ENCODE assay signal across 8 cellular contexts in the genomic region with DNA sequence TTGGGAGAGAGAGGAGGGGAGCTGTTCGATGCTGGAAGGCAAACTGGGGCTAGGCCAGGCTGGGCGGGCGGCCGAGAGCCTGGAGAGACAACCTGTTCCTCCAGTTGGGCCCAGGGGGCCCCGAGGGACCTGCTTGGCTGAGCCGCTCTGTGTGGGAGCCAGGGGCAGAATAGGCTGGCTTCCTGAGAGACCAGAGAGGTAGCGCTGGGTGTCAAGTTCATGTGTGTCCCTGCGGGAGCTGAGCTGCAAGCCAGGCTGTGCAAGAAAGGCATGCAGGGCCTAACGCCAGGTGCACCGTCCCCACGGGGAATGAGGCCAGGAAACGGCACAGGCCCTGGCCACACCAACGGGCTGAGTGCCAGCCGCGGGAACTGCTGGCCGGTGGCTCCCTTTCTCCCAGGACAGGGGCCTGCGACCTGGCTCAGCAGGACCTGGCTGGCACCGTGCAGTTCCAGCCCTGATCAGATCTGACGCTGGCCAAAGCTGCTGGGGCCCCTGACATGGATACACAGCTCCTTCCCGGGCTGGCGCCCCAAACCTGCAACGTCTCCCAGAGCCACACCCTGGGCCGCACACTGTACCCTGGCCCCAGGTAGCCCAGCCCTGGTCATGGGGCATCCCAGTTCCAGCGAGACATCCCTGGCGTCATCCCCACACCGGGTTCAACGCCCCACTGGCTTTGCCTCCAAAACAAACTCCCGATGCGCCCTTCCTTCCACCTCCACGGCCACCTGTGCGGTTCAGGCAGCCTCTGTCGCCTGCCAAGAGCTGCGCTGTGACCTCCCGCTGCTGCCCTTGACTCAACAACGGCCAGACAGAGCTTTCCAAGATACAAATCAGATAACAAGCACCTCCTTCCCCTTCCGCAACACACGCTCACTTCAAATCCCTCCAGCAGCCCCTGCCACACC.
DNase-seq lines count a peak whose midpoint lies in the region; ATAC-seq and TF ChIP-seq lines count a peak whose summit lies in the region.

No MANE protein-coding gene starts in this region.

- BruUV-seq in HCT116 (replicated peaks; lab: Mats Ljungman, UMichigan), result TSS peak; percentile 40

- POLR2A ChIA-PET in HCT116 (lab: Charles Lee), result no interaction called here
- POLR2A ChIA-PET in activated CD4-positive, alpha-beta T cell treated with anti-CD3 and anti-CD28 coated beads for 36 hours (lab: Charles Lee), result no interaction called here

- intact Hi-C loops in HCT116 (cut with micrococcal nuclease), result no loop called here
- intact Hi-C loops in right cardiac atrium (cut with DNase I), result loop anchor here in 2 of 4 donors (10.0 kb wide), 2 partner anchors 155 to 415 kb away; no protein-coding TSS in a partner anchor
- intact Hi-C loops in activated CD4-positive, alpha-beta T cell treated with anti-CD3 and anti-CD28 coated beads for 36 hours (cut with DNase I, micrococcal nuclease), result no loop called here

- DNase-seq in HCT116 (ENCODE audit: low read depth, low spot score) (no peak), SJCRH30 (peak; percentile 56 to 58), right cardiac atrium (peak; percentile 94 to 99 (median 98)), H7 (no peak)
- no peak for DNase-seq in stimulated activated effector memory CD8-positive, alpha-beta T cell treated with anti-CD3 and anti-CD28 coated beads, Interleukin-12 subunit alpha, Interleukin-12 subunit beta, amount 100 ng/mL, for 72 hours (ENCODE audit: low spot score in 2 of 2)
- DNase-seq in activated CD4-positive, alpha-beta T cell treated with anti-CD3 and anti-CD28 coated beads for 36 hours, result no peak

- H3K9me3 ChIP-seq in HCT116 (ENCODE audit: control insufficient read depth in 1 of 2, insufficient read depth in 1 of 2, low read depth in 1 of 2, low read length in 2 of 2), result no peaks in the 10 kb centered on the region
- no peaks in the 10 kb centered on the region for H3K9me3 ChIP-seq in SJCRH30 (replicated peaks)
- H3K9me3 ChIP-seq in right cardiac atrium (ENCODE audit: control insufficient read depth, low read length), result no peaks in the 10 kb centered on the region

- ATAC-seq in HCT116 (no peak; the same call in 1 of the 2 replicates), right cardiac atrium (peak; percentile 83 to 93), HG03469 (IDR thresholded peaks at IDR 0.05; ENCODE audit: unreplicated experiment) (no peak), GM19023 (IDR thresholded peaks at IDR 0.05; ENCODE audit: unreplicated experiment) (no peak)
- ATAC-seq in stimulated activated effector memory CD8-positive, alpha-beta T cell treated with anti-CD3 and anti-CD28 coated beads, Interleukin-12 subunit alpha, Interleukin-12 subunit beta, amount 100 ng/mL, for 72 hours, result no peak
- ATAC-seq in activated CD4-positive, alpha-beta T cell treated with anti-CD3 and anti-CD28 coated beads for 36 hours, result no peak

- H3K4me2 ChIP-seq in HCT116 (ENCODE audit: low read length), result no peak overlapping the region

- no peak overlapping the region for H2AFZ ChIP-seq in HCT116 (ENCODE audit: low read depth, low read length, poor library complexity, severe bottlenecking)

- no peak overlapping the region for H3K4me3 Mint-ChIP-seq in stimulated activated effector memory CD8-positive, alpha-beta T cell treated with anti-CD3 and anti-CD28 coated beads, Interleukin-12 subunit alpha, Interleukin-12 subunit beta, amount 100 ng/mL, for 72 hours
- H3K4me3 Mint-ChIP-seq in activated CD4-positive, alpha-beta T cell treated with anti-CD3 and anti-CD28 coated beads for 36 hours, result no peak overlapping the region

- no peak for TF ChIP-seq CTCF in HCT116 (IDR thresholded peaks at IDR 0.05 in 2 of 3, conservative IDR thresholded peaks at IDR 0.05 in 1 of 3; ENCODE audit: borderline replicate concordance in 1 of 3, insufficient read depth in 1 of 3, low read depth in 2 of 3, low read length in 2 of 3)

- peak overlapping the region; percentile 52 for H3K27ac Mint-ChIP-seq in stimulated activated effector memory CD8-positive, alpha-beta T cell treated with anti-CD3 and anti-CD28 coated beads, Interleukin-12 subunit alpha, Interleukin-12 subunit beta, amount 100 ng/mL, for 72 hours
- no peak overlapping the region for H3K27ac Mint-ChIP-seq in activated CD4-positive, alpha-beta T cell treated with anti-CD3 and anti-CD28 coated beads for 36 hours

- H3K36me3 Mint-ChIP-seq in stimulated activated effector memory CD8-positive, alpha-beta T cell treated with anti-CD3 and anti-CD28 coated beads, Interleukin-12 subunit alpha, Interleukin-12 subunit beta, amount 100 ng/mL, for 72 hours, result peaks cover 52% of the 10 kb centered on the region
- H3K36me3 Mint-ChIP-seq in activated CD4-positive, alpha-beta T cell treated with anti-CD3 and anti-CD28 coated beads for 36 hours (ENCODE audit: low read depth), result peaks cover 17% of the 10 kb centered on the region

- H3K9ac ChIP-seq in HCT116 (ENCODE audit: low read length), result no peak overlapping the region

- CTCF ChIA-PET in HCT116 (lab: Charles Lee), result no interaction called here
- CTCF ChIA-PET in activated CD4-positive, alpha-beta T cell treated with anti-CD3 and anti-CD28 coated beads for 36 hours (lab: Charles Lee), result no interaction called here

- H4K20me1 ChIP-seq in HCT116 (ENCODE audit: insufficient read depth), result no peaks in the 10 kb centered on the region

- H3K79me2 ChIP-seq in HCT116 (ENCODE audit: insufficient read depth, low read length), result no peaks in the 10 kb centered on the region; the same call in 1 of the 2 replicates

- no peak for TF ChIP-seq RAD21 in HCT116 (IDR thresholded peaks at IDR 0.05; ENCODE audit: low read depth)

- H3K9me2 ChIP-seq in HCT116 (ENCODE audit: insufficient read depth), result no peaks in the 10 kb centered on the region

- no peaks in the 10 kb centered on the region for H3K27me3 Mint-ChIP-seq in activated CD4-positive, alpha-beta T cell treated with anti-CD3 and anti-CD28 coated beads for 36 hours

- peaks cover 12% of the 10 kb centered on the region for H3K4me1 Mint-ChIP-seq in stimulated activated effector memory CD8-positive, alpha-beta T cell treated with anti-CD3 and anti-CD28 coated beads, Interleukin-12 subunit alpha, Interleukin-12 subunit beta, amount 100 ng/mL, for 72 hours
- no peaks in the 10 kb centered on the region for H3K4me1 Mint-ChIP-seq in activated CD4-positive, alpha-beta T cell treated with anti-CD3 and anti-CD28 coated beads for 36 hours

- H3K27ac ChIP-seq in HCT116 (ENCODE audit: low read depth, low read length), result no peak overlapping the region; the same call in 1 of the 2 replicates
- no peak overlapping the region for H3K27ac ChIP-seq in SJCRH30
- H3K27ac ChIP-seq in right cardiac atrium (ENCODE audit: low read length), result peak overlapping the region; percentile 1

- H3K27me3 ChIP-seq in HCT116 (ENCODE audit: insufficient read depth, low read length), result no peaks in the 10 kb centered on the region
- no peaks in the 10 kb centered on the region for H3K27me3 ChIP-seq in SJCRH30
- H3K27me3 ChIP-seq in right cardiac atrium (ENCODE audit: control insufficient read depth, insufficient read depth), result no peaks in the 10 kb centered on the region
- H3K27me3 ChIP-seq in H7 (ENCODE audit: control insufficient read depth, insufficient read depth, low read length), result no peaks in the 10 kb centered on the region

- 34% methylated on average over 37 of the region's 37 CpGs for WGBS in right cardiac atrium

- RAD21 ChIA-PET in HCT116 (lab: Charles Lee; ENCODE audit: low non-redundant PET in 1 of 2, low total read pairs in 2 of 2, uncharacterized antibody in 2 of 2, unreplicated experiment in 2 of 2), result no interaction called here

- no peak for TF ChIP-seq POLR2A in HCT116 (IDR thresholded peaks at IDR 0.05; ENCODE audit: borderline replicate concordance, extremely low read depth, insufficient read depth, insufficient read length)

- H3K9me3 Mint-ChIP-seq in stimulated activated effector memory CD8-positive, alpha-beta T cell treated with anti-CD3 and anti-CD28 coated beads, Interleukin-12 subunit alpha, Interleukin-12 subunit beta, amount 100 ng/mL, for 72 hours, result no peaks in the 10 kb centered on the region
- H3K9me3 Mint-ChIP-seq in activated CD4-positive, alpha-beta T cell treated with anti-CD3 and anti-CD28 coated beads for 36 hours (ENCODE audit: low read depth), result no peaks in the 10 kb centered on the region

- H3K4me3 ChIP-seq in HCT116 (replicated peaks in 1 of 2; ENCODE audit: low read depth in 1 of 2, low read length in 2 of 2) (no peak overlapping the region), SJCRH30 (no peak overlapping the region), right cardiac atrium (ENCODE audit: low read length) (no peak overlapping the region), H7 (ENCODE audit: insufficient read depth, low read depth, low read length) (no peak overlapping the region)

- H3K4me1 ChIP-seq in HCT116 (ENCODE audit: control insufficient read depth in 1 of 2, insufficient read depth in 2 of 2, low read length in 2 of 2) (no peaks in the 10 kb centered on the region), SJCRH30 (peaks cover 5% of the 10 kb centered on the region), right cardiac atrium (ENCODE audit: control insufficient read depth, insufficient read depth, low read length) (peaks cover 17% of the 10 kb centered on the region)

- peaks cover 5 to 10% of the 10 kb centered on the region in 2 experiments; a peak in 3 of 4 replicates for H3K36me3 ChIP-seq in HCT116 (ENCODE audit: control insufficient read depth in 1 of 2, insufficient read depth in 2 of 2, low read length in 2 of 2)
- H3K36me3 ChIP-seq in SJCRH30, result peaks cover 63% of the 10 kb centered on the region
- peaks cover 17% of the 10 kb centered on the region for H3K36me3 ChIP-seq in H7 (replicated peaks; ENCODE audit: control insufficient read depth, insufficient read depth, low read length)

TF ChIP-seq in HCT116, 20 proteins besides CTCF, POLR2A, EP300 and RAD21 (continues in another document):
- no peak for TF ChIP-seq YY1 (IDR thresholded peaks at IDR 0.05; ENCODE audit: extremely low read depth, insufficient replicate concordance, low read depth, low read length)
- TF ChIP-seq, protein P1, sequence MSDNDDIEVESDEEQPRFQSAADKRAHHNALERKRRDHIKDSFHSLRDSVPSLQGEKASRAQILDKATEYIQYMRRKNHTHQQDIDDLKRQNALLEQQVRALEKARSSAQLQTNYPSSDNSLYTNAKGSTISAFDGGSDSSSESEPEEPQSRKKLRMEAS (IDR thresholded peaks at IDR 0.05), result no peak
- TF ChIP-seq ELF1 (IDR thresholded peaks at IDR 0.05; ENCODE audit: borderline replicate concordance, low read depth), result no peak
- no peak for TF ChIP-seq POLR2AphosphoS5 (IDR thresholded peaks at IDR 0.05; ENCODE audit: low read depth, low read length)
- TF ChIP-seq, protein P2, sequence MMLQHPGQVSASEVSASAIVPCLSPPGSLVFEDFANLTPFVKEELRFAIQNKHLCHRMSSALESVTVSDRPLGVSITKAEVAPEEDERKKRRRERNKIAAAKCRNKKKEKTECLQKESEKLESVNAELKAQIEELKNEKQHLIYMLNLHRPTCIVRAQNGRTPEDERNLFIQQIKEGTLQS (IDR thresholded peaks at IDR 0.05), result no peak
- no peak for TF ChIP-seq FOSL1 (IDR thresholded peaks at IDR 0.05; ENCODE audit: low read depth)
- TF ChIP-seq CEBPB (IDR thresholded peaks at IDR 0.05; ENCODE audit: low read depth), result no peak
- TF ChIP-seq ZNF274 (IDR thresholded peaks at IDR 0.05; ENCODE audit: low read depth, low read length), result no peak
- no peak for TF ChIP-seq CBX3 (IDR thresholded peaks at IDR 0.05; ENCODE audit: low read depth)

Comparison
In these comparisons a context has a peak if more than half of its experiments do, and no peak if none do; other contexts are left out.
1. ATAC-seq: peak in right cardiac atrium (2 of 2); none in HCT116 (single experiment), stimulated activated effector memory CD8-positive, alpha-beta T cell treated with anti-CD3 and anti-CD28 coated beads, Interleukin-12 subunit alpha, Interleukin-12 subunit beta, amount 100 ng/mL, for 72 hours (single experiment), HG03469 (single experiment), GM19023 (single experiment) and activated CD4-positive, alpha-beta T cell treated with anti-CD3 and anti-CD28 coated beads for 36 hours (single experiment).
2. DNase-seq: peak in SJCRH30 (2 of 2) and right cardiac atrium (3 of 3); none in HCT116 (single experiment), stimulated activated effector memory CD8-positive, alpha-beta T cell treated with anti-CD3 and anti-CD28 coated beads, Interleukin-12 subunit alpha, Interleukin-12 subunit beta, amount 100 ng/mL, for 72 hours (0 of 2), H7 (single experiment) and activated CD4-positive, alpha-beta T cell treated with anti-CD3 and anti-CD28 coated beads for 36 hours (single experiment).